Comparison of ENCODE assay signal across 1 cellular context in the genomic region with DNA sequence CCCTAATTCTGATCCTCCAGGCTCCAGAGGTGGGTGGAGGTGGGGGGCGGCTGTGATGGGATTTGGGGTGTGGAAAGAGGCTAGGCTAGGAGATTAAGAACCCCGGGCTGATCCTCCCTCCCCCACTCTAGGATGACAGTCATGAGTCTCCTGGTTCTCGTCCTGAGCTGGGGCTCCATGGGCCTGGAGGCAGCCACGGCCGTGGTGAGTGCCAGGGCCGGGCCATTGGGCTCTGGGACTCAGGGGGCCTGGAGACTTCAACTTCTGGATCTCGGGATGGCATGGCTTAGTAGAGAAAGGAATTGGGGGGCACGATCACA.
TF ChIP-seq lines count a peak whose summit lies in the region.

No MANE protein-coding gene starts in this region.

TF ChIP-seq in K562, 482 proteins besides CTCF, POLR2A, EP300 and RAD21:
- TF ChIP-seq POLR2G (IDR thresholded peaks at IDR 0.05; ENCODE audit: low read depth, low read length), result 0 out of 2 replicates have a peak, but pooled peaks have one; percentile 2
- no peak for TF ChIP-seq TEAD4 (IDR thresholded peaks at IDR 0.05; ENCODE audit: low read length)
- no peak for TF ChIP-seq TEAD4 (CRISPR knock-in tag; IDR thresholded peaks at IDR 0.05; ENCODE audit: borderline replicate concordance)
